In the genomic region with DNA sequence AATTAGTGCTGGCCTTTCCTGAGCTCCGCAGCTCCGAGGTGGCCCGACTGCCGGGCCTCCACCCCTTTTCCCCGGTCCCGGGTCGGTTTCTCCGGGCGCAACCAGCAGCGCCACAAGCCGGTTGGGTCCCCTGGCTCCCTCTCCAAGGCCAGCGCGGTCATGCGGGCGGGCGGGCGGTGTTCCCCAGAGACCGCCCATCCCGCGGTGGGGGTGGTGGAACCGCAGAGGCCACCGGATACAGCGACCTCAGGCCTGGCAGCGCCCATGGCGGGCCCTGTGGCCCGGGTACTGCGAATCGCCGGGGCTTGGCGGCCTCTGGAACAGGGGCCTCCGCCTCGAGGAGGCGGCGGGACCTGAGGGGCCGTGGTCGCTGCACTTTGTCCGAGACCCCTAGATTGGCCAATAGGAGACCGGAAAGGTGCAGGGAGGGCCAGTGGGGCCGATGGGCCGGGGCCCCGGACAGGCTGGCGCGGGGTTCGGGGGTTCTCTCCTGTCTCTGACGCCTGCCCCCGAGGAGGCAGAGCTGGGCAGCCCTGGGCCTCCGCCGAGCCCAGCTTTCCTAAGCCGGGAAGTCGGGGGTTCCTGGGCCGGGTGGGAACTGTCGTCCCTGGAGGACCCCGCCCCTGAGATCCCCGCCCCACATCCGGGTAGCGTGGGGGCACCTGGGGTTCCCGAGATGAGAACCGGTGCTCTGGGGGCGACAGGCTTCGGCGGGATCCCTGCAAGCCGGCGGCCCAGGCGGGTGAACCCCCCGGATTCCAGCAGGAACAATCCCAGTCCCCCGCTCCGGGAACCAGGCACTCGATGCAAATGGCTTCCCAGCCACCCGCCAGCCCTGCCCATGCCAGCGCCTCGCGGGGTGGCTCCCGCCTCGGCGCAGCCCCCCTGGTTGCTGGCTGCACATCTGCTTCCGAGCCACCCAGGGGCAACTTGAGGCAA, we compare ENCODE assay signal across 7 cellular contexts.
A peak's percentile ranks its signal among the peaks of the same experiment; 100 is the strongest.
DNase-seq lines count a peak whose midpoint lies in the region; ATAC-seq and TF ChIP-seq lines count a peak whose summit lies in the region.

No MANE protein-coding gene starts in this region.

- H3K4me1 ChIP-seq in cardiac muscle cell (ENCODE audit: low read depth) = no peaks in the 10 kb centered on the region
- peaks cover 10 to 15% of the 10 kb centered on the region in 2 experiments for H3K4me1 ChIP-seq in neutrophil (ENCODE audit: control insufficient read depth in 1 of 2, insufficient read depth in 1 of 2, low read depth in 1 of 2, low read length in 1 of 2)
- peaks cover 3% of the 10 kb centered on the region for H3K4me1 ChIP-seq in urinary bladder (ENCODE audit: insufficient read depth)

- no peaks in the 10 kb centered on the region for H3K36me3 Mint-ChIP-seq in activated naive CD8-positive, alpha-beta T cell

- WGBS in urinary bladder = 6% methylated on average over 76 of the region's 76 CpGs

- H3K4me3 ChIP-seq in cardiac muscle cell = peak overlapping the region; percentile 32
- peak overlapping the region; percentile 23 to 53 for H3K4me3 ChIP-seq in neutrophil (ENCODE audit: low read depth in 1 of 2, low read length in 1 of 2)
- peak overlapping the region; percentile 52 for H3K4me3 ChIP-seq in urinary bladder (ENCODE audit: low read depth, low read length)

- H3K27me3 Mint-ChIP-seq in activated naive CD8-positive, alpha-beta T cell = peaks cover 14% of the 10 kb centered on the region

- H3K9me3 ChIP-seq in cardiac muscle cell (ENCODE audit: low read depth) (no peaks in the 10 kb centered on the region), neutrophil (no peaks in the 10 kb centered on the region)

- TF ChIP-seq CTCF in cardiac muscle cell (IDR thresholded peaks at IDR 0.05; ENCODE audit: low read depth, low read length) = no peak
- TF ChIP-seq CTCF in neutrophil (IDR thresholded peaks at IDR 0.05) = no peak

- no peaks in the 10 kb centered on the region for H3K36me3 ChIP-seq in cardiac muscle cell
- H3K36me3 ChIP-seq in neutrophil = no peaks in the 10 kb centered on the region
- H3K36me3 ChIP-seq in urinary bladder (ENCODE audit: insufficient read depth) = no peaks in the 10 kb centered on the region

- no peak overlapping the region for H3K27ac Mint-ChIP-seq in activated naive CD8-positive, alpha-beta T cell

- peaks cover 11% of the 10 kb centered on the region for H3K4me1 Mint-ChIP-seq in activated naive CD8-positive, alpha-beta T cell (ENCODE audit: low read depth)

- peak; percentile 65 for ATAC-seq in GM18868 (IDR thresholded peaks at IDR 0.05; ENCODE audit: unreplicated experiment)

- H3K27ac ChIP-seq in cardiac muscle cell (no peak overlapping the region), neutrophil (no peak overlapping the region), urinary bladder (ENCODE audit: low read depth) (peak overlapping the region; percentile 78)

- no peaks in the 10 kb centered on the region for H3K9me3 Mint-ChIP-seq in activated naive CD8-positive, alpha-beta T cell (ENCODE audit: low read depth)

- H3K4me3 Mint-ChIP-seq in activated naive CD8-positive, alpha-beta T cell = peak overlapping the region; percentile 72

- H3K27me3 ChIP-seq in cardiac muscle cell (peaks cover 10% of the 10 kb centered on the region), neutrophil (peaks cover 65% of the 10 kb centered on the region)

- DNase-seq in HuH-7.5 (ENCODE audit: low spot score) (peak; percentile 61), cardiac muscle cell (ENCODE audit: low read depth in 1 of 2, low spot score in 1 of 2) (peak; percentile 58 to 69), NCI-H1092 treated with DMSO at 0.1 percent for 48 hours (lab: John Stamatoyannopoulos, UW) (no peak)
